ENCODE assay signal across 1 cellular context in genomic region chr1:28236656-28237331, GRCh38.
TF ChIP-seq lines count a peak whose summit lies in the region.

No MANE protein-coding gene starts in this region.

TF ChIP-seq in H1, 55 proteins besides CTCF, POLR2A, EP300 and RAD21:
- TF ChIP-seq TAF1 (IDR thresholded peaks at IDR 0.05; ENCODE audit: low read depth, low read length): no peak
